9 cellular contexts compared by ENCODE assay signal in the genomic region with DNA sequence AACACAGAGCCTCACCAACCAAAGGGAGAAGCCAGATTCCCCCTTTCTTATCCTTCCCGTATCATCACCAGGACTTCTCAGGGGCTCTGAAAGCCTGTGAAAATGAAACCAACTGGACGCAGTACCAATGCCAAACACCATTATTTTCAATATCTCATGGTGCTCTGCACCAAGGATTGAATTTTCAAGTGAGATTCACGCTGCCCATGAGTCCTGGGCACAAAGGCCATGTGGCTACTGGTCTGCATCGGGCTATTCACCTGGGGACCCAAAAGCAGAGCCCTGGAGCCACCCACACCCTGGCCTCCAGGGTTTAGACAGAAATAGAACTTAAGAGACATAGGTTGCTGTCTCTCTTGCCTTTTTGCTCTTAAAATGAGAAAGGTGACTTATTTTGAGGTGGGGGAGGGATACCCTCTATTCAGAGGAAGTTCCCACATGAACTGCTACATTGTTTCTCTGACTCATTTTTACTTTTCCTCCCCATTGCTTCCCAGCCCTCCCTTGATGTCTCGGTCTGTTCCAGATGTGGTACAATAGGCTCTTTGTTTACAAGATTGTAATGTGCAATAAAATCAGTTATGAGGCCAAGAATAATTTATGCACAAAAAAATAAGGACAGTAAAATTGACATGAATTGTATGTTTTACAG. TPM values are rescaled to one million over a fixed set of nuclear protein-coding genes. Genes with fewer than 3 reads are reported as not detected.
DNase-seq lines count a peak whose midpoint lies in the region; ATAC-seq and TF ChIP-seq lines count a peak whose summit lies in the region.
"Had no signal": no experiment of that assay in that cellular context is flagged by ENCODE, and none has a peak within 500 bp of the region (broad histone marks: within the 10 kb centered on the region; RNA-seq: fewer than 3 reads in every experiment).

No MANE protein-coding gene starts in this region.

- H3K9me3 Mint-ChIP-seq in activated T-cell treated with anti-CD3 and anti-CD28 coated beads, Interleukin-2, amount 50 U/mL, for 72 hours = no peaks in the 10 kb centered on the region

- H3K4me3 Mint-ChIP-seq in activated T-cell treated with anti-CD3 and anti-CD28 coated beads, Interleukin-2, amount 50 U/mL, for 72 hours = peak overlapping the region; percentile 21 to 61

- H3K4me1 Mint-ChIP-seq in activated T-cell treated with anti-CD3 and anti-CD28 coated beads, Interleukin-2, amount 50 U/mL, for 72 hours (ENCODE audit: low read depth) = peaks cover 87% of the 10 kb centered on the region

- H3K9me3 ChIP-seq in lower lobe of right lung = no peaks in the 10 kb centered on the region
- no peaks in the 10 kb centered on the region for H3K9me3 ChIP-seq in upper lobe of right lung

- ATAC-seq in activated T-cell treated with anti-CD3 and anti-CD28 coated beads, Interleukin-2, amount 50 U/mL, for 72 hours (replicated peaks in 1 of 2) = no peak
- ATAC-seq in lower lobe of right lung (no peak), upper lobe of right lung (no peak), GM18858 (IDR thresholded peaks at IDR 0.05; ENCODE audit: unreplicated experiment) (no peak)

- H3K4me1 ChIP-seq in lower lobe of right lung = peaks cover 72% of the 10 kb centered on the region
- peaks cover 57% of the 10 kb centered on the region for H3K4me1 ChIP-seq in upper lobe of right lung

- intact Hi-C loops in lower lobe of right lung (cut with DNase I) (no loop called here), upper lobe of right lung (cut with DNase I) (no loop called here)

- H3K27ac Mint-ChIP-seq in activated T-cell treated with anti-CD3 and anti-CD28 coated beads, Interleukin-2, amount 50 U/mL, for 72 hours = peak overlapping the region; percentile 4

- in situ Hi-C loops in brain microvascular endothelial cell (cut with HindIII; ENCODE audit: low pct_ligation_motif_present, low sequenced_read_pairs) = no loop called here

- DNase-seq in activated T-cell treated with anti-CD3 and anti-CD28 coated beads, Interleukin-2, amount 50 U/mL, for 72 hours = no peak
- no peak for DNase-seq in activated T-cell treated with anti-CD3 and anti-CD28 coated beads for 4 hours
- no peak for DNase-seq in brain microvascular endothelial cell
- no peak for DNase-seq in lower lobe of right lung
- DNase-seq in upper lobe of right lung = no peak
- DNase-seq in HUDEP-2 (lab: John Stamatoyannopoulos, UW; ENCODE audit: unreplicated experiment in 76 of 76) = no peak
- DNase-seq in HuH-7 (ENCODE audit: low spot score) = no peak

- H3K27ac ChIP-seq in brain microvascular endothelial cell = peak overlapping the region; percentile 82
- H3K27ac ChIP-seq in lower lobe of right lung = peak overlapping the region; percentile 76
- H3K27ac ChIP-seq in upper lobe of right lung = peak overlapping the region; percentile 70
- H3K27ac ChIP-seq: SK-N-MC had no signal

- H3K36me3 Mint-ChIP-seq in activated T-cell treated with anti-CD3 and anti-CD28 coated beads, Interleukin-2, amount 50 U/mL, for 72 hours (ENCODE audit: insufficient read depth in 2 of 2) = peaks cover 4 to 8% of the 10 kb centered on the region in 2 donors

- H3K27me3 ChIP-seq in brain microvascular endothelial cell (replicated peaks) (no peaks in the 10 kb centered on the region), lower lobe of right lung (ENCODE audit: low read depth) (no peaks in the 10 kb centered on the region), upper lobe of right lung (no peaks in the 10 kb centered on the region)

- H3K27me3 Mint-ChIP-seq in activated T-cell treated with anti-CD3 and anti-CD28 coated beads, Interleukin-2, amount 50 U/mL, for 72 hours (ENCODE audit: low read depth) = no peaks in the 10 kb centered on the region

- no peaks in the 10 kb centered on the region for H3K36me3 ChIP-seq in brain microvascular endothelial cell (replicated peaks)
- H3K36me3 ChIP-seq in lower lobe of right lung = no peaks in the 10 kb centered on the region
- H3K36me3 ChIP-seq in upper lobe of right lung = no peaks in the 10 kb centered on the region

- TF ChIP-seq CTCF in brain microvascular endothelial cell (IDR thresholded peaks at IDR 0.05; ENCODE audit: low read depth, low read length, missing control alignments) (no peak), lower lobe of right lung (IDR thresholded peaks at IDR 0.05) (no peak), upper lobe of right lung (IDR thresholded peaks at IDR 0.05) (no peak)

- H3K4me3 ChIP-seq in brain microvascular endothelial cell (ENCODE audit: low read depth, low read length) = no peak overlapping the region
- peak overlapping the region; percentile 40 for H3K4me3 ChIP-seq in lower lobe of right lung
- H3K4me3 ChIP-seq in upper lobe of right lung = peak overlapping the region; percentile 28
- H3K4me3 ChIP-seq: SK-N-MC had no signal

RNA-seq across cellular contexts. Expression of gene MAML3, which starts 55.4 kb away (rescaled TPM):
- total RNA-seq in activated T-cell treated with anti-CD3 and anti-CD28 coated beads, Interleukin-2, amount 50 U/mL, for 72 hours = 1 to 10 TPM; 5.3 to 5.5 TPM
- total RNA-seq in lower lobe of right lung = 12.5 TPM
- 13.1 TPM for total RNA-seq in upper lobe of right lung
